In the genomic region with DNA sequence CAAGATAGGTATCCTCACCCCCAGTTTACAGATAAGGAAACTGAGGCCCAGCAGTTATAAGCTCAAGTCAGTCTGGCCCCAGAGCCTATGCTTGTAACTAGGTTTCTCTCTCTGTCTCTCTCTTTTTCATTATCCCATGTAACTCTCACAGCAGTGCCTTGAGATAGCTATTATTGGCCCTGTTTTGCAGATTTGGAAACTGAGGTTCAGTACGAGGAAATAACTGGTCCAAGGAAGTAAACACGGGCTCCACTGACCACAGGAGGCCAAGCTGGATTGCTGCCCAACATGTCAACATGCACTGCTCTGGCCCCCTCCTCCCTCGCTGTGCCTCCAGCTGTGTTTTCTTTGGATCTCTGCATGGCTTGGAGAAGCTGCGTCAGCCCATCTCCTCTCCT, we compare ENCODE assay signal across 14 cellular contexts. TPM values are rescaled to one million over a fixed set of nuclear protein-coding genes. Genes with fewer than 3 reads are reported as not detected.
DNase-seq lines count a peak whose midpoint lies in the region; ATAC-seq, FAIRE-seq and TF ChIP-seq lines count a peak whose summit lies in the region.
"Had no signal": no experiment of that assay in that cellular context is flagged by ENCODE, and none has a peak within 500 bp of the region (broad histone marks: within the 10 kb centered on the region; RNA-seq: fewer than 3 reads in every experiment).

No MANE protein-coding gene starts in this region.

- no TSS peak for BruUV-seq in K562 (replicated peaks; lab: Mats Ljungman, UMichigan)

- no peak overlapping the region for H3K27ac Mint-ChIP-seq in GM23338
- H3K27ac Mint-ChIP-seq: immature natural killer cell had no signal

- TF ChIP-seq CTCF in GM23338 (conservative IDR thresholded peaks at IDR 0.05; ENCODE audit: low read depth in 2 of 2) (no peak), K562 (IDR thresholded peaks at IDR 0.05 in 2 of 3, conservative IDR thresholded peaks at IDR 0.05 in 1 of 3; ENCODE audit: insufficient read depth in 2 of 3, low read depth in 1 of 3, low read length in 3 of 3) (no peak), left ventricle myocardium inferior (IDR thresholded peaks at IDR 0.05; ENCODE audit: borderline replicate concordance) (no peak)

- H2AFZ ChIP-seq in GM23338 (no peak overlapping the region), K562 (ENCODE audit: low read depth, low read length) (no peak overlapping the region)

- H3K4me3 ChIP-seq in GM23338 (no peak overlapping the region), K562 (no peak overlapping the region), left ventricle myocardium inferior (peak overlapping the region; percentile 37)

- POLR2A ChIA-PET in K562 (lab: Yijun Ruan, JAX), result interaction anchor here (0.5 to 8.0 kb wide), 6 partner anchors 8 to 14 kb away, joined by 3 to 91 read pairs (median 5); partner anchors contain the start of gene PCIF1

- TF ChIP-seq EP300 in K562 (IDR thresholded peaks at IDR 0.05; ENCODE audit: low read length), result no peak

- ATAC-seq in GM23338 (peak; percentile 33; the same call in 2 of the 3 replicates), K562 (no peak), sciatic nerve (peak; percentile 88), HG03354 (IDR thresholded peaks at IDR 0.05; ENCODE audit: poor library complexity, severe bottlenecking, unreplicated experiment) (no peak)
- ATAC-seq: activated T-cell treated with anti-CD3 and anti-CD28 coated beads, Interleukin-2, amount 50 U/mL, for 4 hours had no signal

- TF ChIP-seq POLR2A in K562 (conservative IDR thresholded peaks at IDR 0.05), result no peak

- H3F3A ChIP-seq in GM23338 (replicated peaks; ENCODE audit: low read depth), result no peaks in the 10 kb centered on the region

- H3K36me3 Mint-ChIP-seq in GM23338 (ENCODE audit: low read depth), result no peaks in the 10 kb centered on the region
- H3K36me3 Mint-ChIP-seq: immature natural killer cell had no signal

- no peak overlapping the region for H3K4me3 Mint-ChIP-seq in GM23338
- H3K4me3 Mint-ChIP-seq: activated T-cell treated with anti-CD3 and anti-CD28 coated beads, Interleukin-2, amount 50 U/mL, for 4 hours; immature natural killer cell had no signal

- no peaks in the 10 kb centered on the region for H3K9me2 ChIP-seq in GM23338 (ENCODE audit: insufficient read depth)

- H3K27ac ChIP-seq in GM23338 (ENCODE audit: low read depth) (no peak overlapping the region), K562 (ENCODE audit: extremely low read depth, low read depth, low read length) (no peak overlapping the region), left ventricle myocardium inferior (replicated peaks) (peak overlapping the region; percentile 86)

- H3K36me3 ChIP-seq in GM23338 (ENCODE audit: insufficient read depth) (no peaks in the 10 kb centered on the region), K562 (ENCODE audit: control insufficient read depth, insufficient read depth, low read length) (no peaks in the 10 kb centered on the region), left ventricle myocardium inferior (no peaks in the 10 kb centered on the region)

- H3K4me2 ChIP-seq in GM23338 (no peak overlapping the region), K562 (ENCODE audit: insufficient read depth, low read length) (no peak overlapping the region)

- CTCF ChIA-PET in K562 (lab: Yijun Ruan, JAX; ENCODE audit: low intra/inter-chr PET ratio), result no interaction called here

- no peaks in the 10 kb centered on the region for H3K9me1 ChIP-seq in K562 (ENCODE audit: control insufficient read depth, insufficient read depth, low read length)

- DNase-seq in GM23338 (ENCODE audit: low spot score) (no peak), K562 (ENCODE audit: extremely low read depth in 1 of 4, low spot score in 3 of 4) (no peak), left ventricle myocardium inferior (peak; percentile 86), sciatic nerve (ENCODE audit: low spot score) (peak; percentile 89), C1 segment of cervical spinal cord (lab: John Stamatoyannopoulos, UW) (no peak), G401 (ENCODE audit: low spot score) (no peak), glomerular visceral epithelial cell (ENCODE audit: extremely low spot score) (no peak)
- DNase-seq: activated T-cell treated with anti-CD3 and anti-CD28 coated beads, Interleukin-2, amount 50 U/mL, for 4 hours; AML-193; effector CD8-positive, alpha-beta T cell; immature natural killer cell; MV-4-11 had no signal

- FAIRE-seq in K562 (lab: Jason Lieb, UNC), result no peak
- FAIRE-seq: small intestine had no signal

- H3K27me3 ChIP-seq in GM23338 (ENCODE audit: insufficient read depth), result no peaks in the 10 kb centered on the region
- no peaks in the 10 kb centered on the region for H3K27me3 ChIP-seq in K562 (ENCODE audit: control insufficient read depth in 2 of 2, insufficient read depth in 2 of 2, low read length in 2 of 2)
- H3K27me3 ChIP-seq in left ventricle myocardium inferior (ENCODE audit: low read depth), result no peaks in the 10 kb centered on the region

- TF ChIP-seq RAD21 in K562 (CRISPR knock-in tag; conservative IDR thresholded peaks at IDR 0.05 in 1 of 2, IDR thresholded peaks at IDR 0.05 in 1 of 2), result no peak

- no peaks in the 10 kb centered on the region for H3K4me1 ChIP-seq in GM23338 (ENCODE audit: insufficient read depth)
- peaks cover 10 to 13% of the 10 kb centered on the region in 2 experiments; a peak in 4 of 5 replicates for H3K4me1 ChIP-seq in K562 (replicated peaks in 1 of 2; ENCODE audit: control insufficient read depth in 2 of 2, insufficient read depth in 2 of 2, low read length in 2 of 2)
- H3K4me1 ChIP-seq in left ventricle myocardium inferior, result peaks cover 76% of the 10 kb centered on the region

- H3K79me2 ChIP-seq in GM23338 (replicated peaks; ENCODE audit: insufficient read depth) (no peaks in the 10 kb centered on the region), K562 (ENCODE audit: control insufficient read depth, insufficient read depth, low read length) (no peaks in the 10 kb centered on the region)

- no peaks in the 10 kb centered on the region for H3K9me3 Mint-ChIP-seq in GM23338
- H3K9me3 Mint-ChIP-seq: activated T-cell treated with anti-CD3 and anti-CD28 coated beads, Interleukin-2, amount 50 U/mL, for 4 hours; immature natural killer cell had no signal

- peaks cover 11% of the 10 kb centered on the region for H3K4me1 Mint-ChIP-seq in GM23338
- H3K4me1 Mint-ChIP-seq: immature natural killer cell had no signal

- no peak overlapping the region; a peak in 1 of 4 replicates for H3K9ac ChIP-seq in K562 (ENCODE audit: insufficient read depth in 1 of 2, low read depth in 2 of 2, low read length in 2 of 2)

- H3K9me3 ChIP-seq in K562 (replicated peaks; ENCODE audit: control insufficient read depth, insufficient read depth, low read depth, low read length), result no peaks in the 10 kb centered on the region
- H3K9me3 ChIP-seq in left ventricle myocardium inferior (replicated peaks), result no peaks in the 10 kb centered on the region

- peaks cover 7% of the 10 kb centered on the region for H3K27me3 Mint-ChIP-seq in GM23338 (ENCODE audit: insufficient read depth, low read depth, poor library complexity)

- intact Hi-C loops in K562 (cut with micrococcal nuclease) (no loop called here), left ventricle myocardium inferior (cut with micrococcal nuclease) (no loop called here), sciatic nerve (cut with DNase I) (no loop called here)

- in situ Hi-C loops in K562 (cut with MboI) (no loop called here), G401 (cut with HindIII; ENCODE audit: low sequenced_read_pairs) (no loop called here)

- 5% methylated on average over 2 of the region's 4 CpGs for WGBS in K562 (ENCODE audit: insufficient coverage, low coverage, missing lambda C conversion rate)

- H4K20me1 ChIP-seq in GM23338 (replicated peaks; ENCODE audit: insufficient read depth), result no peaks in the 10 kb centered on the region
- 0 out of 2 replicates have a peak, but pooled peaks cover 3% of the 10 kb centered on the region for H4K20me1 ChIP-seq in K562 (replicated peaks; ENCODE audit: control insufficient read depth, insufficient read depth, low read length)

RNA-seq across cellular contexts. Expression of gene PLTP, which starts 7.6 kb away (rescaled TPM):
- 141 and 160 TPM in 2 replicates for total RNA-seq in GM23338 (2014; rRNA removed; shearing (Covaris generic))
- polyA plus RNA-seq in GM23338 (2016; fragmentation: Nextera tagmentation; extraction: Ambion mirVana) (107 and 108 TPM in 2 replicates), K562 (2011; rRNA removed) (12.2 and 24.1 TPM in 2 replicates), K562 (2014; fragmentation: Illumina TruSeq; extraction: Trizol) (25.8 and 26.5 TPM in 2 replicates), K562 (2014; fragmentation: Nextera tagmentation; extraction: Ambion mirVana) (1 to 10 TPM; 2.8 to 6.6 TPM), K562 (2014; rRNA removed) (24.5 and 25.6 TPM in 2 replicates)
- 8.2 and 29.4 TPM in 2 replicates for total RNA-seq in K562 (2011; cell fraction: chromatin; rRNA removed; ENCODE audit: low replicate concordance)
- 32.4 and 37.9 TPM in 2 replicates for total RNA-seq in K562 (2011; cell fraction: nucleolus; rRNA removed)
- 20.8 and 24.0 TPM in 2 replicates for total RNA-seq in K562 (2011; cell fraction: nucleoplasm; rRNA removed)
- total RNA-seq in K562 (2014; rRNA removed) (18.6 and 28.2 TPM in 2 replicates), K562 (2014; rRNA removed; fragmentation: Illumina TruSeq; extraction: Trizol) (5.5 and 9.1 TPM in 2 replicates), K562 (2015; rRNA removed; fragmentation: Illumina TruSeq; extraction: Trizol) (16.8 and 17.6 TPM in 2 replicates), K562 (2021) (28.7 and 29.3 TPM in 2 replicates), left ventricle myocardium inferior (84.1 TPM), sciatic nerve (95.4 TPM)
- polyA plus RNA-seq in K562 (2011; cell fraction: cytosol; rRNA removed), result 41.5 and 45.1 TPM in 2 replicates
- polyA plus RNA-seq in K562 (2011; cell fraction: nucleus; rRNA removed), result 26.5 and 28.2 TPM in 2 replicates
- 30.0 and 78.8 TPM in 2 replicates for polyA plus RNA-seq in K562 (2012)
- 8.0 and 8.4 TPM in 2 replicates for polyA minus RNA-seq in K562 (2011; rRNA and poly(A)+ RNA removed)
- 11.8 and 17.6 TPM in 2 replicates for polyA minus RNA-seq in K562 (2011; cell fraction: cytosol; rRNA and poly(A)+ RNA removed)
- 8.2 and 11.1 TPM in 2 replicates for polyA minus RNA-seq in K562 (2011; cell fraction: nucleus; rRNA and poly(A)+ RNA removed)
- 129 and 156 TPM in 2 replicates for total RNA-seq in G401 (2014; rRNA removed; shearing (Covaris generic))

RNA-seq across cellular contexts. Expression of gene PCIF1, which starts 14.9 kb away (rescaled TPM):
- total RNA-seq in GM23338 (2014; rRNA removed; shearing (Covaris generic)), result 26.1 and 27.0 TPM in 2 replicates
- 28.3 and 37.0 TPM in 2 replicates for polyA plus RNA-seq in GM23338 (2016; fragmentation: Nextera tagmentation; extraction: Ambion mirVana)
- 23.1 and 62.7 TPM in 2 replicates for total RNA-seq in K562 (2011; cell fraction: chromatin; rRNA removed; ENCODE audit: low replicate concordance)
- total RNA-seq in K562 (2011; cell fraction: nucleolus; rRNA removed), result 46.3 and 47.2 TPM in 2 replicates
- total RNA-seq in K562 (2011; cell fraction: nucleoplasm; rRNA removed), result 25.7 and 30.1 TPM in 2 replicates
- total RNA-seq in K562 (2014; rRNA removed), result 9.8 and 12.3 TPM in 2 replicates
- 7.7 and 9.6 TPM in 2 replicates for total RNA-seq in K562 (2014; rRNA removed; fragmentation: Illumina TruSeq; extraction: Trizol)
- 9.7 and 11.3 TPM in 2 replicates for total RNA-seq in K562 (2015; rRNA removed; fragmentation: Illumina TruSeq; extraction: Trizol)
- total RNA-seq in K562 (2021), result 29.4 and 30.0 TPM in 2 replicates
- 11.1 and 15.3 TPM in 2 replicates for polyA plus RNA-seq in K562 (2011; rRNA removed)
- polyA plus RNA-seq in K562 (2011; cell fraction: cytosol; rRNA removed), result 20.6 and 30.6 TPM in 2 replicates
- polyA plus RNA-seq in K562 (2011; cell fraction: nucleus; rRNA removed), result 50.4 and 55.2 TPM in 2 replicates
- polyA plus RNA-seq in K562 (2012), result 25.3 and 34.4 TPM in 2 replicates
- 27.8 and 33.7 TPM in 2 replicates for polyA plus RNA-seq in K562 (2014; fragmentation: Illumina TruSeq; extraction: Trizol)
- 10 to 100 TPM in 1 of 2 experiments, 1 to 10 TPM in 1; 5.8 to 12.9 TPM for polyA plus RNA-seq in K562 (2014; fragmentation: Nextera tagmentation; extraction: Ambion mirVana)
- polyA plus RNA-seq in K562 (2014; rRNA removed), result 18.9 and 20.0 TPM in 2 replicates
- 10.7 and 11.1 TPM in 2 replicates for polyA minus RNA-seq in K562 (2011; rRNA and poly(A)+ RNA removed)
- 15.3 and 20.8 TPM in 2 replicates for polyA minus RNA-seq in K562 (2011; cell fraction: cytosol; rRNA and poly(A)+ RNA removed)
- polyA minus RNA-seq in K562 (2011; cell fraction: nucleus; rRNA and poly(A)+ RNA removed), result 29.6 and 39.9 TPM in 2 replicates
- 21.9 TPM for total RNA-seq in left ventricle myocardium inferior
- 38.2 TPM for total RNA-seq in sciatic nerve
- 11.6 and 17.7 TPM in 2 replicates for total RNA-seq in G401 (2014; rRNA removed; shearing (Covaris generic))

RNA-seq across cellular contexts. Expression of gene CTSA, which starts 28.4 kb away (rescaled TPM):
- total RNA-seq in GM23338 (2014; rRNA removed; shearing (Covaris generic)), result 31.4 and 39.9 TPM in 2 replicates
- polyA plus RNA-seq in GM23338 (2016; fragmentation: Nextera tagmentation; extraction: Ambion mirVana) (52.8 and 63.9 TPM in 2 replicates), K562 (2011; rRNA removed) (28.3 and 44.7 TPM in 2 replicates), K562 (2014; fragmentation: Illumina TruSeq; extraction: Trizol) (60.3 and 61.7 TPM in 2 replicates), K562 (2014; fragmentation: Nextera tagmentation; extraction: Ambion mirVana) (10 to 100 TPM in 1 of 2 experiments, 1 to 10 TPM in 1; 8.8 to 12.4 TPM), K562 (2014; rRNA removed) (47.8 and 51.2 TPM in 2 replicates)
- 129 and 346 TPM in 2 replicates for total RNA-seq in K562 (2011; cell fraction: chromatin; rRNA removed; ENCODE audit: low replicate concordance)
- total RNA-seq in K562 (2011; cell fraction: nucleolus; rRNA removed), result 275 and 312 TPM in 2 replicates
- 187 and 194 TPM in 2 replicates for total RNA-seq in K562 (2011; cell fraction: nucleoplasm; rRNA removed)
- total RNA-seq in K562 (2014; rRNA removed) (26.0 and 30.5 TPM in 2 replicates), K562 (2014; rRNA removed; fragmentation: Illumina TruSeq; extraction: Trizol) (16.1 and 21.2 TPM in 2 replicates), K562 (2015; rRNA removed; fragmentation: Illumina TruSeq; extraction: Trizol) (40.5 and 42.9 TPM in 2 replicates), K562 (2021) (51.9 and 53.0 TPM in 2 replicates), left ventricle myocardium inferior (116 TPM), sciatic nerve (87.4 TPM)
- polyA plus RNA-seq in K562 (2011; cell fraction: cytosol; rRNA removed), result 54.6 and 66.3 TPM in 2 replicates
- 192 and 235 TPM in 2 replicates for polyA plus RNA-seq in K562 (2011; cell fraction: nucleus; rRNA removed)
- 60.5 and 80.5 TPM in 2 replicates for polyA plus RNA-seq in K562 (2012)
- polyA minus RNA-seq in K562 (2011; rRNA and poly(A)+ RNA removed), result 32.6 and 38.8 TPM in 2 replicates
- 32.9 and 38.3 TPM in 2 replicates for polyA minus RNA-seq in K562 (2011; cell fraction: cytosol; rRNA and poly(A)+ RNA removed)
- polyA minus RNA-seq in K562 (2011; cell fraction: nucleus; rRNA and poly(A)+ RNA removed), result 74.4 and 74.6 TPM in 2 replicates
- total RNA-seq in G401 (2014; rRNA removed; shearing (Covaris generic)), result 20.7 and 28.9 TPM in 2 replicates

RNA-seq across cellular contexts. Expression of gene NEURL2, which starts 28.5 kb away (rescaled TPM):
- 7.6 and 10.9 TPM in 2 replicates for total RNA-seq in GM23338 (2014; rRNA removed; shearing (Covaris generic))
- polyA plus RNA-seq in GM23338 (2016; fragmentation: Nextera tagmentation; extraction: Ambion mirVana) (4.5 and 4.6 TPM in 2 replicates), K562 (2011; rRNA removed) (0.22 and 0.83 TPM in 2 replicates), K562 (2014; fragmentation: Illumina TruSeq; extraction: Trizol) (0.46 and 0.61 TPM in 2 replicates), K562 (2014; fragmentation: Nextera tagmentation; extraction: Ambion mirVana) (under 1 TPM; 0.30 to 0.32 TPM), K562 (2014; rRNA removed) (1.0 and 1.1 TPM in 2 replicates)
- total RNA-seq in K562 (2011; cell fraction: chromatin; rRNA removed; ENCODE audit: low replicate concordance), result 0.69 and 3.4 TPM in 2 replicates
- total RNA-seq in K562 (2011; cell fraction: nucleolus; rRNA removed), result 3.7 and 4.2 TPM in 2 replicates
- 1.5 and 1.8 TPM in 2 replicates for total RNA-seq in K562 (2011; cell fraction: nucleoplasm; rRNA removed)
- total RNA-seq in K562 (2014; rRNA removed) (1.5 and 1.7 TPM in 2 replicates), K562 (2014; rRNA removed; fragmentation: Illumina TruSeq; extraction: Trizol) (not detected in 2 replicates), K562 (2015; rRNA removed; fragmentation: Illumina TruSeq; extraction: Trizol) (0.54 and 0.72 TPM in 2 replicates), K562 (2021) (1.2 and 1.9 TPM in 2 replicates), left ventricle myocardium inferior (7.6 TPM), sciatic nerve (8.9 TPM)
- polyA plus RNA-seq in K562 (2011; cell fraction: cytosol; rRNA removed), result 0.59 and 1.2 TPM in 2 replicates
- 1.7 and 2.3 TPM in 2 replicates for polyA plus RNA-seq in K562 (2011; cell fraction: nucleus; rRNA removed)
- 0.81 and 2.2 TPM in 2 replicates for polyA plus RNA-seq in K562 (2012)
- polyA minus RNA-seq in K562 (2011; rRNA and poly(A)+ RNA removed), result 0.72 TPM in 1 of 2 replicates, not detected in the other
- not detected in 2 replicates for polyA minus RNA-seq in K562 (2011; cell fraction: cytosol; rRNA and poly(A)+ RNA removed)
- polyA minus RNA-seq in K562 (2011; cell fraction: nucleus; rRNA and poly(A)+ RNA removed), result 2.3 and 3.1 TPM in 2 replicates
- 6.6 and 7.0 TPM in 2 replicates for total RNA-seq in G401 (2014; rRNA removed; shearing (Covaris generic))

RNA-seq across cellular contexts. Expression of gene SPATA25, which starts 32.1 kb away (rescaled TPM):
- total RNA-seq in GM23338 (2014; rRNA removed; shearing (Covaris generic)), result 1.0 and 7.5 TPM in 2 replicates
- polyA plus RNA-seq in GM23338 (2016; fragmentation: Nextera tagmentation; extraction: Ambion mirVana) (0.50 TPM in 1 of 2 replicates, not detected in the other), K562 (2011; rRNA removed) (0.21 and 0.53 TPM in 2 replicates), K562 (2014; fragmentation: Illumina TruSeq; extraction: Trizol) (0.39 and 0.42 TPM in 2 replicates), K562 (2014; fragmentation: Nextera tagmentation; extraction: Ambion mirVana) (not detected), K562 (2014; rRNA removed) (0.63 and 0.73 TPM in 2 replicates)
- total RNA-seq in K562 (2011; cell fraction: chromatin; rRNA removed; ENCODE audit: low replicate concordance), result 1.9 TPM in 1 of 2 replicates, not detected in the other
- 1.6 and 2.2 TPM in 2 replicates for total RNA-seq in K562 (2011; cell fraction: nucleolus; rRNA removed)
- total RNA-seq in K562 (2011; cell fraction: nucleoplasm; rRNA removed), result 1.2 and 1.6 TPM in 2 replicates
- total RNA-seq in K562 (2014; rRNA removed) (0.68 and 1.4 TPM in 2 replicates), K562 (2014; rRNA removed; fragmentation: Illumina TruSeq; extraction: Trizol) (not detected in 2 replicates), K562 (2015; rRNA removed; fragmentation: Illumina TruSeq; extraction: Trizol) (0.22 and 0.45 TPM in 2 replicates), K562 (2021) (0.49 and 0.95 TPM in 2 replicates), left ventricle myocardium inferior (2.4 TPM), sciatic nerve (2.8 TPM)
- polyA plus RNA-seq in K562 (2011; cell fraction: cytosol; rRNA removed), result 0.38 and 0.48 TPM in 2 replicates
- polyA plus RNA-seq in K562 (2011; cell fraction: nucleus; rRNA removed), result 1.3 and 1.8 TPM in 2 replicates
- polyA plus RNA-seq in K562 (2012), result 0.57 and 0.84 TPM in 2 replicates
- not detected in 2 replicates for polyA minus RNA-seq in K562 (2011; rRNA and poly(A)+ RNA removed)
- not detected in 2 replicates for polyA minus RNA-seq in K562 (2011; cell fraction: cytosol; rRNA and poly(A)+ RNA removed)
- polyA minus RNA-seq in K562 (2011; cell fraction: nucleus; rRNA and poly(A)+ RNA removed), result 0.67 TPM in 1 of 2 replicates, not detected in the other
- 1.0 TPM in 1 of 2 replicates, not detected in the other for total RNA-seq in G401 (2014; rRNA removed; shearing (Covaris generic))
- polyA plus RNA-seq: immature natural killer cell had no signal

Comparison
In these comparisons a context has a peak if more than half of its experiments do, and no peak if none do; other contexts are left out.
1. ATAC-seq: peak in GM23338 (single experiment) and sciatic nerve (single experiment); none in K562 (single experiment) and HG03354 (single experiment).
2. DNase-seq: peak in left ventricle myocardium inferior (single experiment) and sciatic nerve (single experiment); none in GM23338 (single experiment), K562 (0 of 4), C1 segment of cervical spinal cord (0 of 14), G401 (single experiment) and glomerular visceral epithelial cell (single experiment).